ENCODE assay signal across 13 cellular contexts in the genomic region with DNA sequence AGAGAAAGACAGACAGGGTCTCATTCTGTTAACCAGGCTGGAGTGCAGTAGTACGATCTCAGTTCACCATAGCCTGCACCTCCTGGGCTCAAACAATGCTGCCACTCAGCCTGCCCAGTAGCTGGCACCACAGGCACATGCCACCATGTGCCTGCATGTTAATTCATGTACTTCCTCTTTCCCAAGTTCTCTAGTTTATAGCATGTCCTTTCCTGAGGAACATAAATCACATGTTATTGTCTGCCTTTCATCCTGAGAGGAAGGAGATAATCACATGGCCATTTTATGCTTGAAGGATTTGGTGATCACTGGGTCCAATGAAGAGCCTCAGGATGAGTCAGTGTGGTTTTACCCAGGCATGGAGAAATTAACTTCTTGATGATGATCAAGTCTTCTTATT. TPM values are rescaled to one million over a fixed set of nuclear protein-coding genes. Genes with fewer than 3 reads are reported as not detected.
DNase-seq lines count a peak whose midpoint lies in the region; ATAC-seq and TF ChIP-seq lines count a peak whose summit lies in the region.
"Had no signal": no experiment of that assay in that cellular context is flagged by ENCODE, and none has a peak within 500 bp of the region (broad histone marks: within the 10 kb centered on the region; RNA-seq: fewer than 3 reads in every experiment).

No MANE protein-coding gene starts in this region.

- no peaks in the 10 kb centered on the region for H3K9me3 Mint-ChIP-seq in activated B cell treated with CpG ODN at 0.5 μM for 24 hours
- H3K9me3 Mint-ChIP-seq in H9: peaks cover 3 to 6% of the 10 kb centered on the region in 2 experiments; a peak in 3 of 5 replicates
- no peaks in the 10 kb centered on the region for H3K9me3 Mint-ChIP-seq in progenitor cell of endocrine pancreas (ENCODE audit: low read depth)

- ATAC-seq in activated B cell treated with CpG ODN at 0.5 μM for 24 hours (ENCODE audit: low read depth) (peak; percentile 80), lower lobe of right lung (peak; percentile 62 to 81), GM21447 (IDR thresholded peaks at IDR 0.05; ENCODE audit: unreplicated experiment) (no peak)

- no peaks in the 10 kb centered on the region for H4K20me1 ChIP-seq in BLaER1 treated with 17β-estradiol and CSF1 and Interleukin-3, amounts not matched to agents 10 nM and 100 nM
- no peaks in the 10 kb centered on the region for H4K20me1 ChIP-seq in H9 (ENCODE audit: control insufficient read depth, insufficient read depth, insufficient read length)

- no CpG with 5 or more reads among the region's 1 CpG for WGBS in H9 (ENCODE audit: extremely low coverage, insufficient read length, low lambda C conversion rate)

- H3K4me3 Mint-ChIP-seq in activated B cell treated with CpG ODN at 0.5 μM for 24 hours (no peak overlapping the region), H9 (no peak overlapping the region), progenitor cell of endocrine pancreas (ENCODE audit: low read depth) (no peak overlapping the region)

- H3K36me3 ChIP-seq in BLaER1 treated with 17β-estradiol and CSF1 and Interleukin-3, amounts not matched to agents 10 nM and 100 nM: no peaks in the 10 kb centered on the region
- H3K36me3 ChIP-seq in lower lobe of right lung: no peaks in the 10 kb centered on the region
- H3K36me3 ChIP-seq: heart left ventricle had no signal

- no peak overlapping the region for H2BK12ac ChIP-seq in H9 (ENCODE audit: insufficient read length, low read depth, low read length)

- no peaks in the 10 kb centered on the region for H3K36me3 Mint-ChIP-seq in activated B cell treated with CpG ODN at 0.5 μM for 24 hours (ENCODE audit: low read depth)
- peaks cover 0 to 3% (median 0%) of the 10 kb centered on the region in 3 experiments; a peak in 3 of 7 replicates for H3K36me3 Mint-ChIP-seq in H9 (ENCODE audit: insufficient read depth in 1 of 3, low read depth in 3 of 3)
- no peaks in the 10 kb centered on the region for H3K36me3 Mint-ChIP-seq in progenitor cell of endocrine pancreas (ENCODE audit: insufficient read depth)

- DNase-seq in LHCN-M2 (ENCODE audit: low read depth) (peak; percentile 53), activated B cell treated with CpG ODN at 0.5 μM for 24 hours (no peak), lower lobe of right lung (no peak), H9 (no peak), NAMALWA (ENCODE audit: low spot score) (no peak), progenitor cell of endocrine pancreas (ENCODE audit: low spot score, unreplicated experiment) (no peak)
- DNase-seq: activated CD4-positive, CD25-positive, alpha-beta regulatory T cell; activated effector memory CD4-positive, alpha-beta T cell treated with Interleukin-2 at 50 U/mL for 16 hours; heart left ventricle; NCI-H748 treated with DMSO at 0.1 percent for 48 hours; stimulated activated CD4-positive, alpha-beta T cell treated with anti-CD3 and anti-CD28 coated beads, Interleukin-15, amount 100 ng/mL, for 24 hours had no signal

- no peaks in the 10 kb centered on the region for H3K23me2 ChIP-seq in H9 (ENCODE audit: insufficient read length, low read depth, low read length, poor library complexity, severe bottlenecking)

- no peaks in the 10 kb centered on the region for H3K79me1 ChIP-seq in H9 (ENCODE audit: insufficient read depth, low read depth, low read length, poor library complexity, severe bottlenecking)

- no peak overlapping the region for H2AK5ac ChIP-seq in H9 (ENCODE audit: insufficient read length, low read length)

- TF ChIP-seq CTCF in activated B cell treated with CpG ODN at 0.5 μM for 24 hours (IDR thresholded peaks at IDR 0.05) (no peak), lower lobe of right lung (IDR thresholded peaks at IDR 0.05) (no peak), H9 (conservative IDR thresholded peaks at IDR 0.05) (no peak), progenitor cell of endocrine pancreas (IDR thresholded peaks at IDR 0.05; ENCODE audit: unreplicated experiment) (no peak)

- H3K23ac ChIP-seq in H9 (ENCODE audit: insufficient read length, low read depth, low read length): no peak overlapping the region

- 0 out of 22 replicates have a peak overlapping the region, but pooled peaks of 1 of the 11 experiments have one; percentile 15 for H3K9ac ChIP-seq in BLaER1 treated with 17β-estradiol and CSF1 and Interleukin-3, amounts not matched to agents 10 nM and 100 nM
- no peak overlapping the region for H3K9ac ChIP-seq in H9 (ENCODE audit: extremely low read depth, insufficient read length, low read length)

- H3K27me3 ChIP-seq in BLaER1 treated with 17β-estradiol and CSF1 and Interleukin-3, amounts not matched to agents 10 nM and 100 nM: no peaks in the 10 kb centered on the region
- H3K27me3 ChIP-seq in lower lobe of right lung (ENCODE audit: low read depth) (peaks cover 5% of the 10 kb centered on the region), H9 (ENCODE audit: insufficient read depth, low read length) (no peaks in the 10 kb centered on the region)

- peak overlapping the region in 10 of 11 experiments; percentile 28 to 80 (median 54); a peak in 19 of 22 replicates for H3K4me2 ChIP-seq in BLaER1 treated with 17β-estradiol and CSF1 and Interleukin-3, amounts not matched to agents 10 nM and 100 nM
- no peak overlapping the region for H3K4me2 ChIP-seq in H9 (ENCODE audit: insufficient read depth, insufficient read length, low read length)

- H2BK20ac ChIP-seq in H9 (ENCODE audit: low read depth, low read length, poor library complexity, severe bottlenecking): no peak overlapping the region

- peaks cover 2% of the 10 kb centered on the region for H3K27me3 Mint-ChIP-seq in activated B cell treated with CpG ODN at 0.5 μM for 24 hours
- H3K27me3 Mint-ChIP-seq in H9 (ENCODE audit: low read depth): peaks cover 6% of the 10 kb centered on the region
- peaks cover 35% of the 10 kb centered on the region for H3K27me3 Mint-ChIP-seq in progenitor cell of endocrine pancreas

- peak overlapping the region in 9 of 11 experiments; percentile 26 to 62 (median 49); a peak in 14 of 22 replicates for H3K27ac ChIP-seq in BLaER1 treated with 17β-estradiol and CSF1 and Interleukin-3, amounts not matched to agents 10 nM and 100 nM
- H3K27ac ChIP-seq in lower lobe of right lung: no peak overlapping the region
- no peak overlapping the region for H3K27ac ChIP-seq in H9 (ENCODE audit: insufficient read length, low read depth, low read length)
- H3K27ac ChIP-seq: heart left ventricle had no signal

- no peak overlapping the region for H4K5ac ChIP-seq in H9 (ENCODE audit: insufficient read length, low read depth, low read length)

- H3K9me3 ChIP-seq in BLaER1 treated with 17β-estradiol and CSF1 and Interleukin-3, amounts not matched to agents 10 nM and 100 nM (replicated peaks in 1 of 11): peaks cover 0 to 5% (median 0%) of the 10 kb centered on the region in 11 experiments; a peak in 6 of 22 replicates
- H3K9me3 ChIP-seq in lower lobe of right lung: no peaks in the 10 kb centered on the region
- H3K9me3 ChIP-seq in H9 (ENCODE audit: control insufficient read depth, low read depth, low read length): no peaks in the 10 kb centered on the region
- H3K9me3 ChIP-seq: heart left ventricle had no signal

- no peak overlapping the region for H2BK5ac ChIP-seq in H9 (ENCODE audit: insufficient read length, low read length)

- no peak overlapping the region for H3K4me3 ChIP-seq in BLaER1 treated with 17β-estradiol and CSF1 and Interleukin-3, amounts not matched to agents 10 nM and 100 nM
- H3K4me3 ChIP-seq in lower lobe of right lung: no peak overlapping the region
- H3K4me3 ChIP-seq: heart left ventricle had no signal

- CTCF ChIA-PET in activated B cell treated with CpG ODN at 0.5 μM for 24 hours (lab: Charles Lee): interaction anchor here (1.1 to 6.9 kb wide), 2 partner anchors 144 to 145 kb away, joined by 4 to 58 read pairs; no protein-coding TSS in a partner anchor

- H2BK15ac ChIP-seq in H9 (ENCODE audit: low read depth, low read length): no peak overlapping the region

- no peak overlapping the region for H2BK120ac ChIP-seq in H9 (ENCODE audit: low read depth, low read length, poor library complexity, severe bottlenecking)

- H4K91ac ChIP-seq in H9 (ENCODE audit: insufficient read length, low read depth, low read length): no peak overlapping the region

- peaks cover 29 to 57% (median 44%) of the 10 kb centered on the region in 10 experiments for H3K4me1 ChIP-seq in BLaER1 treated with 17β-estradiol and CSF1 and Interleukin-3, amounts not matched to agents 10 nM and 100 nM
- H3K4me1 ChIP-seq in lower lobe of right lung: no peaks in the 10 kb centered on the region
- H3K4me1 ChIP-seq in H9 (ENCODE audit: insufficient read depth, low read length): no peaks in the 10 kb centered on the region

- H3K4me1 Mint-ChIP-seq in activated B cell treated with CpG ODN at 0.5 μM for 24 hours: peaks cover 26% of the 10 kb centered on the region
- peaks cover 16 to 17% of the 10 kb centered on the region in 2 experiments for H3K4me1 Mint-ChIP-seq in H9
- H3K4me1 Mint-ChIP-seq in progenitor cell of endocrine pancreas (ENCODE audit: low read depth): no peaks in the 10 kb centered on the region

- no peak overlapping the region for H4K8ac ChIP-seq in H9 (replicated peaks; ENCODE audit: insufficient read length, low read depth, low read length)

- no peaks in the 10 kb centered on the region for H3K79me2 ChIP-seq in H9 (ENCODE audit: insufficient read depth, low read length)

- no peak overlapping the region for H3K14ac ChIP-seq in H9 (ENCODE audit: insufficient read depth, low read length)

- no peak overlapping the region for H3K56ac ChIP-seq in H9 (ENCODE audit: insufficient read length, low read depth, low read length)

- H3K27ac Mint-ChIP-seq in activated B cell treated with CpG ODN at 0.5 μM for 24 hours (peak overlapping the region; percentile 60), H9 (no peak overlapping the region), progenitor cell of endocrine pancreas (no peak overlapping the region)

- H2AFZ ChIP-seq in H9 (ENCODE audit: low read length): no peak overlapping the region

- no peak overlapping the region for H3K18ac ChIP-seq in H9 (ENCODE audit: insufficient read length, low read depth, low read length)

- POLR2A ChIA-PET in activated B cell treated with CpG ODN at 0.5 μM for 24 hours (lab: Charles Lee): interaction anchor here (0.6 to 1.5 kb wide), 2 partner anchors 69 to 189 kb away, joined by 3 read pairs; a partner anchor contains a TSS

- intact Hi-C loops in activated B cell treated with CpG ODN at 0.5 μM for 24 hours (cut with micrococcal nuclease): loop anchor here (10.0 kb wide), 1 partner anchor 250 kb away; no protein-coding TSS in a partner anchor
- intact Hi-C loops in lower lobe of right lung (cut with DNase I): no loop called here

- no peak overlapping the region for H3K4ac ChIP-seq in H9 (ENCODE audit: low read depth, low read length)

- no peak overlapping the region for H3T11ph ChIP-seq in H9 (ENCODE audit: low read length)

RNA-seq across cellular contexts. Expression of a gene that starts 47.9 kb away (rescaled TPM):
- total RNA-seq in LHCN-M2 (2014; rRNA removed) (0.96 and 1.1 TPM in 2 replicates), activated B cell treated with CpG ODN at 0.5 μM for 24 hours (0.32 and 0.47 TPM in 2 replicates), lower lobe of right lung (0.77 TPM), H9 (2021) (2.0 and 2.3 TPM in 2 replicates), progenitor cell of endocrine pancreas (4.3 and 5.3 TPM in 2 replicates)
- 0.96 TPM for polyA plus RNA-seq in LHCN-M2 (2012)

RNA-seq across cellular contexts. Expression of a gene that starts 56.1 kb away (rescaled TPM):
- total RNA-seq in LHCN-M2 (2014; rRNA removed) (17.4 and 23.0 TPM in 2 replicates), activated B cell treated with CpG ODN at 0.5 μM for 24 hours (72.4 and 74.3 TPM in 2 replicates), lower lobe of right lung (47.4 TPM), H9 (2021) (14.8 and 16.8 TPM in 2 replicates), progenitor cell of endocrine pancreas (44.3 and 47.1 TPM in 2 replicates)
- polyA plus RNA-seq in LHCN-M2 (2012): 26.9 TPM

RNA-seq across cellular contexts. Expression of a gene that starts 56.3 kb away (rescaled TPM):
- total RNA-seq in LHCN-M2 (2014; rRNA removed) (91.9 and 104 TPM in 2 replicates), activated B cell treated with CpG ODN at 0.5 μM for 24 hours (31.7 and 35.2 TPM in 2 replicates), lower lobe of right lung (76.0 TPM), H9 (2021) (105 and 107 TPM in 2 replicates), progenitor cell of endocrine pancreas (108 and 109 TPM in 2 replicates)
- polyA plus RNA-seq in LHCN-M2 (2012): 148 TPM

Comparison
In these comparisons a context has a peak if more than half of its experiments do, and no peak if none do; other contexts are left out.
1. H3K27ac ChIP-seq: peak in BLaER1 treated with 17β-estradiol and CSF1 and Interleukin-3, amounts not matched to agents 10 nM and 100 nM (9 of 11); none in lower lobe of right lung (single experiment) and H9 (single experiment).